1 cellular context compared by ENCODE assay signal in the genomic region with DNA sequence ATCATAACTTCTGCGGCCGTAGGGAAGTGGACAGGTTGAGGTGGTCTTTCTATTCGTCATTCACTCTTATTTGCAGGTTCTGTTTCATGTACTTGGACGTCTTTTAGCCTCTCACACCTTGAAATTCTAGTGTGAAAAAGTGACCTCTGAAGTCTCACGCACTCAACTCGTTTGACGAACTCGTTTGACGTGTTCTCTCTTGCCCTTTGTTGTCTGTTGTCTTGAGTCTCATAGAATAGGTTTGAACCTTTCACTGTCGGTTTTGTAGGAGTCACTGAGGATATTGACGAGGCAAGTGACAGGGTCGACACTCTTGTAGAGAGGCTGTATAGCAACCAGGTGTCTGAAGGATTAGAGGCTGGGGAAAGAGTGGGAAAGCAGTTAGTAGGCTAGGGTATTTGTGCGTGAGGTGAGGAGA.
TF ChIP-seq lines count a peak whose summit lies in the region.

No MANE protein-coding gene starts in this region.

TF ChIP-seq in H1, 55 proteins besides CTCF, POLR2A, EP300 and RAD21 (continued from another document):
- TF ChIP-seq, protein P1, sequence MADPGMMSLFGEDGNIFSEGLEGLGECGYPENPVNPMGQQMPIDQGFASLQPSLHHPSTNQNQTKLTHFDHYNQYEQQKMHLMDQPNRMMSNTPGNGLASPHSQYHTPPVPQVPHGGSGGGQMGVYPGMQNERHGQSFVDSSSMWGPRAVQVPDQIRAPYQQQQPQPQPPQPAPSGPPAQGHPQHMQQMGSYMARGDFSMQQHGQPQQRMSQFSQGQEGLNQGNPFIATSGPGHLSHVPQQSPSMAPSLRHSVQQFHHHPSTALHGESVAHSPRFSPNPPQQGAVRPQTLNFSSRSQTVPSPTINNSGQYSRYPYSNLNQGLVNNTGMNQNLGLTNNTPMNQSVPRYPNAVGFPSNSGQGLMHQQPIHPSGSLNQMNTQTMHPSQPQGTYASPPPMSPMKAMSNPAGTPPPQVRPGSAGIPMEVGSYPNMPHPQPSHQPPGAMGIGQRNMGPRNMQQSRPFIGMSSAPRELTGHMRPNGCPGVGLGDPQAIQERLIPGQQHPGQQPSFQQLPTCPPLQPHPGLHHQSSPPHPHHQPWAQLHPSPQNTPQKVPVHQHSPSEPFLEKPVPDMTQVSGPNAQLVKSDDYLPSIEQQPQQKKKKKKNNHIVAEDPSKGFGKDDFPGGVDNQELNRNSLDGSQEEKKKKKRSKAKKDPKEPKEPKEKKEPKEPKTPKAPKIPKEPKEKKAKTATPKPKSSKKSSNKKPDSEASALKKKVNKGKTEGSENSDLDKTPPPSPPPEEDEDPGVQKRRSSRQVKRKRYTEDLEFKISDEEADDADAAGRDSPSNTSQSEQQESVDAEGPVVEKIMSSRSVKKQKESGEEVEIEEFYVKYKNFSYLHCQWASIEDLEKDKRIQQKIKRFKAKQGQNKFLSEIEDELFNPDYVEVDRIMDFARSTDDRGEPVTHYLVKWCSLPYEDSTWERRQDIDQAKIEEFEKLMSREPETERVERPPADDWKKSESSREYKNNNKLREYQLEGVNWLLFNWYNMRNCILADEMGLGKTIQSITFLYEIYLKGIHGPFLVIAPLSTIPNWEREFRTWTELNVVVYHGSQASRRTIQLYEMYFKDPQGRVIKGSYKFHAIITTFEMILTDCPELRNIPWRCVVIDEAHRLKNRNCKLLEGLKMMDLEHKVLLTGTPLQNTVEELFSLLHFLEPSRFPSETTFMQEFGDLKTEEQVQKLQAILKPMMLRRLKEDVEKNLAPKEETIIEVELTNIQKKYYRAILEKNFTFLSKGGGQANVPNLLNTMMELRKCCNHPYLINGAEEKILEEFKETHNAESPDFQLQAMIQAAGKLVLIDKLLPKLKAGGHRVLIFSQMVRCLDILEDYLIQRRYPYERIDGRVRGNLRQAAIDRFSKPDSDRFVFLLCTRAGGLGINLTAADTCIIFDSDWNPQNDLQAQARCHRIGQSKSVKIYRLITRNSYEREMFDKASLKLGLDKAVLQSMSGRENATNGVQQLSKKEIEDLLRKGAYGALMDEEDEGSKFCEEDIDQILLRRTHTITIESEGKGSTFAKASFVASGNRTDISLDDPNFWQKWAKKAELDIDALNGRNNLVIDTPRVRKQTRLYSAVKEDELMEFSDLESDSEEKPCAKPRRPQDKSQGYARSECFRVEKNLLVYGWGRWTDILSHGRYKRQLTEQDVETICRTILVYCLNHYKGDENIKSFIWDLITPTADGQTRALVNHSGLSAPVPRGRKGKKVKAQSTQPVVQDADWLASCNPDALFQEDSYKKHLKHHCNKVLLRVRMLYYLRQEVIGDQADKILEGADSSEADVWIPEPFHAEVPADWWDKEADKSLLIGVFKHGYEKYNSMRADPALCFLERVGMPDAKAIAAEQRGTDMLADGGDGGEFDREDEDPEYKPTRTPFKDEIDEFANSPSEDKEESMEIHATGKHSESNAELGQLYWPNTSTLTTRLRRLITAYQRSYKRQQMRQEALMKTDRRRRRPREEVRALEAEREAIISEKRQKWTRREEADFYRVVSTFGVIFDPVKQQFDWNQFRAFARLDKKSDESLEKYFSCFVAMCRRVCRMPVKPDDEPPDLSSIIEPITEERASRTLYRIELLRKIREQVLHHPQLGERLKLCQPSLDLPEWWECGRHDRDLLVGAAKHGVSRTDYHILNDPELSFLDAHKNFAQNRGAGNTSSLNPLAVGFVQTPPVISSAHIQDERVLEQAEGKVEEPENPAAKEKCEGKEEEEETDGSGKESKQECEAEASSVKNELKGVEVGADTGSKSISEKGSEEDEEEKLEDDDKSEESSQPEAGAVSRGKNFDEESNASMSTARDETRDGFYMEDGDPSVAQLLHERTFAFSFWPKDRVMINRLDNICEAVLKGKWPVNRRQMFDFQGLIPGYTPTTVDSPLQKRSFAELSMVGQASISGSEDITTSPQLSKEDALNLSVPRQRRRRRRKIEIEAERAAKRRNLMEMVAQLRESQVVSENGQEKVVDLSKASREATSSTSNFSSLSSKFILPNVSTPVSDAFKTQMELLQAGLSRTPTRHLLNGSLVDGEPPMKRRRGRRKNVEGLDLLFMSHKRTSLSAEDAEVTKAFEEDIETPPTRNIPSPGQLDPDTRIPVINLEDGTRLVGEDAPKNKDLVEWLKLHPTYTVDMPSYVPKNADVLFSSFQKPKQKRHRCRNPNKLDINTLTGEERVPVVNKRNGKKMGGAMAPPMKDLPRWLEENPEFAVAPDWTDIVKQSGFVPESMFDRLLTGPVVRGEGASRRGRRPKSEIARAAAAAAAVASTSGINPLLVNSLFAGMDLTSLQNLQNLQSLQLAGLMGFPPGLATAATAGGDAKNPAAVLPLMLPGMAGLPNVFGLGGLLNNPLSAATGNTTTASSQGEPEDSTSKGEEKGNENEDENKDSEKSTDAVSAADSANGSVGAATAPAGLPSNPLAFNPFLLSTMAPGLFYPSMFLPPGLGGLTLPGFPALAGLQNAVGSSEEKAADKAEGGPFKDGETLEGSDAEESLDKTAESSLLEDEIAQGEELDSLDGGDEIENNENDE (IDR thresholded peaks at IDR 0.05; ENCODE audit: insufficient replicate concordance, low read length), result no peak
- TF ChIP-seq ASH2L (IDR thresholded peaks at IDR 0.05; ENCODE audit: low read length) (peak; percentile 11), KDM1A (IDR thresholded peaks at IDR 0.05; ENCODE audit: borderline replicate concordance, low read length) (no peak), SUZ12 (IDR thresholded peaks at IDR 0.05; ENCODE audit: low read length) (no peak), CHD2 (IDR thresholded peaks at IDR 0.05; ENCODE audit: low read length) (no peak)
- TF ChIP-seq, protein P2, sequence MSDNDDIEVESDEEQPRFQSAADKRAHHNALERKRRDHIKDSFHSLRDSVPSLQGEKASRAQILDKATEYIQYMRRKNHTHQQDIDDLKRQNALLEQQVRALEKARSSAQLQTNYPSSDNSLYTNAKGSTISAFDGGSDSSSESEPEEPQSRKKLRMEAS (IDR thresholded peaks at IDR 0.05), result 0 out of 2 replicates have a peak, but pooled peaks have one; percentile 29
